ENCODE assay signal across 8 cellular contexts in genomic region chr1:109370712-109371270, GRCh38. TPM values are rescaled to one million over a fixed set of nuclear protein-coding genes. Genes with fewer than 3 reads are reported as not detected.
A peak's percentile ranks its signal among the peaks of the same experiment; 100 is the strongest.
DNase-seq lines count a peak whose midpoint lies in the region; ATAC-seq and TF ChIP-seq lines count a peak whose summit lies in the region.

No MANE protein-coding gene starts in this region.

- intact Hi-C loops in colonic mucosa (cut with DNase I): no loop called here

- no peak overlapping the region for H3K4me3 ChIP-seq in NB4 (ENCODE audit: low read depth, low read length)
- no peak overlapping the region for H3K4me3 ChIP-seq in colonic mucosa

- DNase-seq in AML-193 (lab: John Stamatoyannopoulos, UW): peak; percentile 32 to 52
- DNase-seq in NB4 (ENCODE audit: low read depth): peak; percentile 60
- no peak for DNase-seq in colonic mucosa
- peak; percentile 94 for DNase-seq in non-pigmented ciliary epithelial cell (ENCODE audit: low read depth)
- no peak for DNase-seq in NCI-H146 treated with DMSO at 0.1 percent for 48 hours (lab: John Stamatoyannopoulos, UW; ENCODE audit: unreplicated experiment)
- no peak for DNase-seq in HPDE6-E6E7 (ENCODE audit: extremely low spot score)
- DNase-seq in iPS-NIHi7 (ENCODE audit: extremely low spot score): no peak

- TF ChIP-seq CTCF in NB4 (IDR thresholded peaks at IDR 0.05; ENCODE audit: low read depth, low read length) (no peak), colonic mucosa (IDR thresholded peaks at IDR 0.05) (no peak)

- H3K9me3 ChIP-seq in colonic mucosa: no peaks in the 10 kb centered on the region

- ATAC-seq in GM19395 (IDR thresholded peaks at IDR 0.05; ENCODE audit: unreplicated experiment): no peak

- H3K36me3 ChIP-seq in colonic mucosa: peaks cover 6% of the 10 kb centered on the region

- H3K27ac ChIP-seq in colonic mucosa: peak overlapping the region; percentile 34

- peaks cover 5% of the 10 kb centered on the region for H3K4me1 ChIP-seq in colonic mucosa

- no peak for TF ChIP-seq POLR2A in NB4 (IDR thresholded peaks at IDR 0.05; ENCODE audit: extremely low read depth, insufficient read length)

- no peaks in the 10 kb centered on the region for H3K27me3 ChIP-seq in colonic mucosa

- no peak overlapping the region for H3K9ac ChIP-seq in colonic mucosa (ENCODE audit: low read depth in 2 of 2, low read length in 2 of 2)

RNA-seq across cellular contexts. Expression of gene SORT1, which starts 26.9 kb away (rescaled TPM):
- 100 to 1,000 TPM in 1 of 2 donors, 10 to 100 TPM in 1; 76.2 to 134 TPM for total RNA-seq in colonic mucosa

RNA-seq across cellular contexts. Expression of gene PSMA5, which starts 55.5 kb away (rescaled TPM):
- total RNA-seq in colonic mucosa: 100 to 1,000 TPM in 1 of 2 donors, 10 to 100 TPM in 1; 93.9 to 163 TPM

Comparison
In these comparisons a context has a peak if more than half of its experiments do, and no peak if none do; other contexts are left out.
1. DNase-seq: peak in AML-193 (2 of 2), NB4 (single experiment) and non-pigmented ciliary epithelial cell (single experiment); none in colonic mucosa (single experiment), NCI-H146 treated with DMSO at 0.1 percent for 48 hours (single experiment), HPDE6-E6E7 (single experiment) and iPS-NIHi7 (single experiment).